14 cellular contexts compared by ENCODE assay signal in genomic region chr22:37183432-37184379, GRCh38. TPM values are rescaled to one million over a fixed set of nuclear protein-coding genes. Genes with fewer than 3 reads are reported as not detected.
DNase-seq lines count a peak whose midpoint lies in the region; ATAC-seq and TF ChIP-seq lines count a peak whose summit lies in the region.
"Had no signal": no experiment of that assay in that cellular context is flagged by ENCODE, and none has a peak within 500 bp of the region (broad histone marks: within the 10 kb centered on the region; RNA-seq: fewer than 3 reads in every experiment).

No MANE protein-coding gene starts in this region.

- CTCF ChIA-PET in activated CD4-positive, alpha-beta T cell treated with anti-CD3 and anti-CD28 coated beads, Interleukin-2, amount 10 ng/mL, durations not matched to agents 7 days and 5 days (lab: Charles Lee), result interaction anchor here (0.7 to 1.5 kb wide), 8 partner anchors 10 to 139 kb away, joined by 3 to 5 read pairs (median 4); no protein-coding TSS in a partner anchor

- no peaks in the 10 kb centered on the region for H3K9me3 Mint-ChIP-seq in activated CD4-positive, alpha-beta T cell treated with anti-CD3 and anti-CD28 coated beads, Interleukin-2, amount 10 ng/mL, durations not matched to agents 7 days and 5 days
- H3K9me3 Mint-ChIP-seq in activated T-helper 17 cell treated with anti-CD3 and anti-CD28 coated beads, Interleukin-2, amount 50 U/mL, for 72 hours, result no peaks in the 10 kb centered on the region
- H3K9me3 Mint-ChIP-seq in neural crest cell, result no peaks in the 10 kb centered on the region

- H3K4me1 Mint-ChIP-seq in activated CD4-positive, alpha-beta T cell treated with anti-CD3 and anti-CD28 coated beads, Interleukin-2, amount 10 ng/mL, durations not matched to agents 7 days and 5 days, result peaks cover 49% of the 10 kb centered on the region
- H3K4me1 Mint-ChIP-seq in activated T-helper 17 cell treated with anti-CD3 and anti-CD28 coated beads, Interleukin-2, amount 50 U/mL, for 72 hours, result peaks cover 12% of the 10 kb centered on the region
- H3K4me1 Mint-ChIP-seq in neural crest cell, result peaks cover 28% of the 10 kb centered on the region

- peak overlapping the region; percentile 52 for H3K27ac Mint-ChIP-seq in activated CD4-positive, alpha-beta T cell treated with anti-CD3 and anti-CD28 coated beads, Interleukin-2, amount 10 ng/mL, durations not matched to agents 7 days and 5 days
- H3K27ac Mint-ChIP-seq in activated T-helper 17 cell treated with anti-CD3 and anti-CD28 coated beads, Interleukin-2, amount 50 U/mL, for 72 hours, result no peak overlapping the region
- H3K27ac Mint-ChIP-seq in neural crest cell (ENCODE audit: unreplicated experiment), result no peak overlapping the region

- peak; percentile 21 for ATAC-seq in activated T-helper 17 cell treated with anti-CD3 and anti-CD28 coated beads, Interleukin-2, amount 50 U/mL, for 72 hours (replicated peaks)
- ATAC-seq: left lung had no signal

- POLR2A ChIA-PET in activated CD4-positive, alpha-beta T cell treated with anti-CD3 and anti-CD28 coated beads, Interleukin-2, amount 10 ng/mL, durations not matched to agents 7 days and 5 days (lab: Charles Lee), result no interaction called here

- no peak for DNase-seq in activated CD4-positive, alpha-beta T cell treated with anti-CD3 and anti-CD28 coated beads, Interleukin-2, amount 10 ng/mL, durations not matched to agents 7 days and 5 days
- DNase-seq in activated CD4-positive, alpha-beta T cell treated with anti-CD3 and anti-CD28 coated beads for 1 hour, result no peak
- no peak for DNase-seq in GM12865 (ENCODE audit: low read depth)
- DNase-seq in neural crest cell (ENCODE audit: low read depth, low spot score), result no peak
- DNase-seq in anterior cingulate cortex (lab: John Stamatoyannopoulos, UW), result no peak
- DNase-seq in RPMI8226, result no peak
- no peak for DNase-seq in MV-4-11 (lab: John Stamatoyannopoulos, UW)
- DNase-seq: erythroblast, NCI-H345, testis had no signal

- no peaks in the 10 kb centered on the region for H3K27me3 Mint-ChIP-seq in activated CD4-positive, alpha-beta T cell treated with anti-CD3 and anti-CD28 coated beads, Interleukin-2, amount 10 ng/mL, durations not matched to agents 7 days and 5 days
- no peaks in the 10 kb centered on the region for H3K27me3 Mint-ChIP-seq in activated T-helper 17 cell treated with anti-CD3 and anti-CD28 coated beads, Interleukin-2, amount 50 U/mL, for 72 hours
- no peaks in the 10 kb centered on the region for H3K27me3 Mint-ChIP-seq in neural crest cell (ENCODE audit: low read depth)

- no peak overlapping the region for H3K4me3 ChIP-seq in GM12865 (ENCODE audit: low read depth, low read length)
- H3K4me3 ChIP-seq: hepatocyte, left lung, testis had no signal

- H3K36me3 Mint-ChIP-seq in activated CD4-positive, alpha-beta T cell treated with anti-CD3 and anti-CD28 coated beads, Interleukin-2, amount 10 ng/mL, durations not matched to agents 7 days and 5 days (ENCODE audit: low read depth), result no peaks in the 10 kb centered on the region
- no peaks in the 10 kb centered on the region for H3K36me3 Mint-ChIP-seq in activated T-helper 17 cell treated with anti-CD3 and anti-CD28 coated beads, Interleukin-2, amount 50 U/mL, for 72 hours (ENCODE audit: low read depth)
- H3K36me3 Mint-ChIP-seq in neural crest cell (ENCODE audit: low read depth), result no peaks in the 10 kb centered on the region

- no peak overlapping the region for H3K4me3 Mint-ChIP-seq in activated CD4-positive, alpha-beta T cell treated with anti-CD3 and anti-CD28 coated beads, Interleukin-2, amount 10 ng/mL, durations not matched to agents 7 days and 5 days
- no peak overlapping the region for H3K4me3 Mint-ChIP-seq in activated T-helper 17 cell treated with anti-CD3 and anti-CD28 coated beads, Interleukin-2, amount 50 U/mL, for 72 hours
- H3K4me3 Mint-ChIP-seq in neural crest cell, result peak overlapping the region; percentile 27

- peak; percentile 12 for TF ChIP-seq CTCF in GM12865 (IDR thresholded peaks at IDR 0.05; ENCODE audit: insufficient read depth, low read depth, low read length, missing control alignments)
- TF ChIP-seq CTCF in neural crest cell (conservative IDR thresholded peaks at IDR 0.05), result no peak

RNA-seq across cellular contexts. Expression of gene C1QTNF6, which starts 4.3 kb away (rescaled TPM):
- total RNA-seq in activated CD4-positive, alpha-beta T cell treated with anti-CD3 and anti-CD28 coated beads, Interleukin-2, amount 10 ng/mL, durations not matched to agents 7 days and 5 days, result 1 to 10 TPM; 7.6 to 8.3 TPM
- 10 to 100 TPM in 1 of 2 donors, 1 to 10 TPM in 1; 5.0 to 16.3 TPM for total RNA-seq in activated T-helper 17 cell treated with anti-CD3 and anti-CD28 coated beads, Interleukin-2, amount 50 U/mL, for 72 hours
- 13.6 TPM in 2 replicates for total RNA-seq in neural crest cell

RNA-seq across cellular contexts. Expression of gene SSTR3, which starts 28.6 kb away (rescaled TPM):
- total RNA-seq in activated CD4-positive, alpha-beta T cell treated with anti-CD3 and anti-CD28 coated beads, Interleukin-2, amount 10 ng/mL, durations not matched to agents 7 days and 5 days, result 10 to 100 TPM; 10.1 to 10.2 TPM
- total RNA-seq in activated T-helper 17 cell treated with anti-CD3 and anti-CD28 coated beads, Interleukin-2, amount 50 U/mL, for 72 hours, result 10 to 100 TPM in 1 of 2 donors, 1 to 10 TPM in 1; 2.6 to 16.2 TPM
- total RNA-seq in neural crest cell, result 0.09 TPM in 2 replicates
- total RNA-seq: osteocyte had no signal

RNA-seq across cellular contexts. Expression of gene IL2RB, which starts 34.0 kb away (rescaled TPM):
- 100 to 1,000 TPM; 100 to 115 TPM for total RNA-seq in activated CD4-positive, alpha-beta T cell treated with anti-CD3 and anti-CD28 coated beads, Interleukin-2, amount 10 ng/mL, durations not matched to agents 7 days and 5 days
- 100 to 1,000 TPM; 425 to 498 TPM for total RNA-seq in activated T-helper 17 cell treated with anti-CD3 and anti-CD28 coated beads, Interleukin-2, amount 50 U/mL, for 72 hours
- total RNA-seq in neural crest cell, result 0.50 and 0.56 TPM in 2 replicates
- total RNA-seq: osteocyte had no signal

Comparison
In these comparisons a context has a peak if more than half of its experiments do, and no peak if none do; other contexts are left out.
1. RNA of gene IL2RB, which starts 34.0 kb away (total RNA-seq): 425 to 498 TPM in activated T-helper 17 cell treated with anti-CD3 and anti-CD28 coated beads, Interleukin-2, amount 50 U/mL, for 72 hours and 100 to 115 TPM in activated CD4-positive, alpha-beta T cell treated with anti-CD3 and anti-CD28 coated beads, Interleukin-2, amount 10 ng/mL, durations not matched to agents 7 days and 5 days; 0.50 to 0.56 TPM in neural crest cell; every median in the first group is over 10 times any median in the second.